ENCODE assay signal across 9 cellular contexts in genomic region chr20:48656661-48657211, GRCh38.
DNase-seq lines count a peak whose midpoint lies in the region; ATAC-seq and TF ChIP-seq lines count a peak whose summit lies in the region.
"Had no signal": no experiment of that assay in that cellular context is flagged by ENCODE, and none has a peak within 500 bp of the region (broad histone marks: within the 10 kb centered on the region; RNA-seq: fewer than 3 reads in every experiment).

No MANE protein-coding gene starts in this region.

- in situ Hi-C loops in G401 (cut with HindIII; ENCODE audit: low sequenced_read_pairs) = no loop called here

- peak; percentile 10 for DNase-seq in G401 (ENCODE audit: low spot score)
- peak; percentile 23 for DNase-seq in cerebellar cortex (ENCODE audit: low spot score)
- peak; percentile 38 for DNase-seq in nephron progenitor cell
- no peak for DNase-seq in colonic mucosa
- no peak for DNase-seq in prostate gland (ENCODE audit: low spot score)

- peak; percentile 62 for TF ChIP-seq CTCF in LNCAP (IDR thresholded peaks at IDR 0.05)
- no peak for TF ChIP-seq CTCF in nephron progenitor cell (IDR thresholded peaks at IDR 0.05)
- TF ChIP-seq CTCF in colonic mucosa (IDR thresholded peaks at IDR 0.05) = no peak
- TF ChIP-seq CTCF in prostate gland (IDR thresholded peaks at IDR 0.05) = no peak

- no peak for ATAC-seq in HG02642 (IDR thresholded peaks at IDR 0.05; ENCODE audit: poor library complexity, unreplicated experiment)
- ATAC-seq in HG03039 (IDR thresholded peaks at IDR 0.05; ENCODE audit: unreplicated experiment) = no peak

- H3K9ac ChIP-seq in colonic mucosa (ENCODE audit: low read depth in 2 of 2, low read length in 2 of 2) = no peak overlapping the region

- 81% methylated on average over 13 of the region's 15 CpGs for WGBS in prostate gland

- H3K4me3 Mint-ChIP-seq in nephron progenitor cell = no peak overlapping the region

- H3K36me3 Mint-ChIP-seq in nephron progenitor cell (ENCODE audit: low read depth) = peaks cover 30% of the 10 kb centered on the region

- no peak for TF ChIP-seq POLR2A in prostate gland (IDR thresholded peaks at IDR 0.05)

- H3K36me3 ChIP-seq in colonic mucosa (no peaks in the 10 kb centered on the region), prostate gland (no peaks in the 10 kb centered on the region)

- H3K9me3 Mint-ChIP-seq in nephron progenitor cell = peaks cover 12% of the 10 kb centered on the region

- no peaks in the 10 kb centered on the region for H3K27me3 ChIP-seq in colonic mucosa
- H3K27me3 ChIP-seq in prostate gland (replicated peaks; ENCODE audit: insufficient read depth) = no peaks in the 10 kb centered on the region
- H3K27me3 ChIP-seq: SJSA1 had no signal

- H3K27me3 Mint-ChIP-seq in nephron progenitor cell (ENCODE audit: low read depth, poor library complexity) = no peaks in the 10 kb centered on the region

- H3K9me3 ChIP-seq in colonic mucosa (no peaks in the 10 kb centered on the region), prostate gland (no peaks in the 10 kb centered on the region)
- H3K9me3 ChIP-seq: SJSA1 had no signal

- peak overlapping the region; percentile 15 for H3K27ac Mint-ChIP-seq in nephron progenitor cell

- intact Hi-C loops in colonic mucosa (cut with DNase I) (loop anchor here (1.0 kb wide), 1 partner anchor 249 kb away; no protein-coding TSS in a partner anchor), prostate gland (cut with DNase I) (loop anchor here (1.0 to 5.0 kb wide), 2 partner anchors 171 to 249 kb away; partner anchors contain the start of gene PREX1)

- H3K4me3 ChIP-seq in colonic mucosa (no peak overlapping the region), prostate gland (no peak overlapping the region)
- H3K4me3 ChIP-seq: SJSA1 had no signal

- H3K27ac ChIP-seq in colonic mucosa (no peak overlapping the region), prostate gland (no peak overlapping the region)
- H3K27ac ChIP-seq: SJSA1 had no signal

- H3K4me1 Mint-ChIP-seq in nephron progenitor cell = no peaks in the 10 kb centered on the region

- H3K4me1 ChIP-seq in colonic mucosa (no peaks in the 10 kb centered on the region), prostate gland (replicated peaks) (peaks cover 11% of the 10 kb centered on the region)
- H3K4me1 ChIP-seq: SJSA1 had no signal

Comparison
In these comparisons a context has a peak if more than half of its experiments do, and no peak if none do; other contexts are left out.
1. DNase-seq: peak in G401 (single experiment), cerebellar cortex (single experiment) and nephron progenitor cell (single experiment); none in colonic mucosa (single experiment) and prostate gland (single experiment).